Comparison of ENCODE assay signal across 8 cellular contexts in the genomic region with DNA sequence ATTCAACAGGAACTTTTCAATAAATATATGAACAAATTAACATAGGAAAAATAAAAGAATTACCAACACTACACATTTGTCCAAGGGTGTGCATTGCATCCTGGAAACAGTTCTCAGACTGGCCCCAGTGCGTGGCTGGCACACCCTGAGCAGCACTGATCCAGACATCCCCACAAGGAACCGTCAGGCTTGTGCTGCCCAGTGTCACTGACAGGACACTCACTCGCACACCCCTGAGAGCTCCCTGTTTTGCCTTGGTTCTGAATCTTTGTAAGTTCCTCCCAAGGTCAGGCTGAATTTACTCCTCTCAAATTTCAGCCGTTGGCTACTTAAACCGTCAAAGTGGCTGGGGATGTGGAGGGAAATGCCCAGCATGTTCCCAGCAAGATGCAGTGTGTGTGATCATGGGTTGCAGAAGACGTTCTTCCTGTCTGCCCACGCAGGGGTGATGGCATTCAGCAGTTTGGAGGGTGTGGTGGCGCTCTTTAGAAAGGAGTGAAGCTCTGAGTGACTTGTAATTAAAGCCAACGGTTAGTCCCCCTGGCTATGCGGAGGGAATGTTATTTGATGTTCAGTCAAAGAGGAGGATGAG. TPM values are rescaled to one million over a fixed set of nuclear protein-coding genes. Genes with fewer than 3 reads are reported as not detected.
DNase-seq lines count a peak whose midpoint lies in the region; ATAC-seq and TF ChIP-seq lines count a peak whose summit lies in the region.

No MANE protein-coding gene starts in this region.

- TF ChIP-seq CTCF in IMR-90 (conservative IDR thresholded peaks at IDR 0.05; ENCODE audit: low read depth, low read length) (no peak), WTC11 (IDR thresholded peaks at IDR 0.05) (no peak)

- H2BK20ac ChIP-seq in IMR-90 (ENCODE audit: low read depth, low read length), result peak overlapping the region; percentile 71

- no peaks in the 10 kb centered on the region for H3K36me3 Mint-ChIP-seq in WTC11

- no peak for TF ChIP-seq RAD21 in IMR-90 (IDR thresholded peaks at IDR 0.05; ENCODE audit: low read length)

- H3K27me3 Mint-ChIP-seq in WTC11 (ENCODE audit: low read depth), result peaks cover 86% of the 10 kb centered on the region

- WGBS in IMR-90 (ENCODE audit: extremely low coverage in 2 of 2, insufficient read length in 1 of 2), 2 experiments, result 19% methylated on average over 6 of the region's 10 CpGs; no CpG with 5 or more reads in 1 of the 2 experiments

- H4K5ac ChIP-seq in IMR-90 (ENCODE audit: low read depth, low read length), result peak overlapping the region; percentile 88

- BruUV-seq in IMR-90 (replicated peaks; lab: Mats Ljungman, UMichigan), result no TSS peak

- CTCF ChIA-PET in IMR-90 (lab: Yijun Ruan, JAX) (interaction anchor here (1.6 kb wide), 1 partner anchor 10 kb away, joined by 4 read pairs; no protein-coding TSS in a partner anchor), WTC11 (lab: Charles Lee) (interaction anchor here (1.0 to 4.5 kb wide), 4 partner anchors 9 to 96 kb away, joined by 3 to 28 read pairs (median 13); no protein-coding TSS in a partner anchor)

- intact Hi-C loops in IMR-90 (cut with micrococcal nuclease), result no loop called here

- peak overlapping the region; percentile 96 for H2BK120ac ChIP-seq in IMR-90 (ENCODE audit: low read depth, low read length)

- H3K4me2 ChIP-seq in IMR-90 (ENCODE audit: low read depth, low read length), result peak overlapping the region; percentile 78

- H3K9me3 Mint-ChIP-seq in WTC11, result no peaks in the 10 kb centered on the region

- H2BK5ac ChIP-seq in IMR-90 (ENCODE audit: low read depth, low read length, poor library complexity, severe bottlenecking), result peak overlapping the region; percentile 98

- DNase-seq in Ammon's horn (ENCODE audit: low spot score) (peak; percentile 54), IMR-90 (peak; percentile 97), WTC11 (ENCODE audit: low spot score) (no peak), caudate nucleus (lab: John Stamatoyannopoulos, UW) (peak in 8 of 61 donors; percentile 11 to 41 (median 31)), midbrain (lab: John Stamatoyannopoulos, UW) (peak; percentile 59), SHP77 treated with DMSO at 0.1 percent for 48 hours (lab: John Stamatoyannopoulos, UW) (no peak), DMS53 treated with DMSO at 0.1 percent for 48 hours (lab: John Stamatoyannopoulos, UW; ENCODE audit: unreplicated experiment) (no peak)
- DNase-seq in stimulated activated CD8-positive, alpha-beta memory T cell treated with anti-CD3 and anti-CD28 coated beads, Interleukin-7, amount 100 ng/mL, for 4 hours (ENCODE audit: low read depth in 2 of 2), result peak; percentile 69 to 77

- TF ChIP-seq POLR2A in IMR-90 (IDR thresholded peaks at IDR 0.05; ENCODE audit: low read depth, low read length), result peak; percentile 98

- H3K27ac ChIP-seq in IMR-90 (ENCODE audit: insufficient read depth, low read length) (peak overlapping the region; percentile 70), caudate nucleus (ENCODE audit: low read depth, low read length) (peak overlapping the region; percentile 98)

- no peaks in the 10 kb centered on the region for H3K36me3 ChIP-seq in IMR-90 (ENCODE audit: control insufficient read depth, insufficient read depth, low read length)

- H3K4me3 ChIP-seq in IMR-90 (ENCODE audit: insufficient read depth, low read depth, low read length), result peak overlapping the region; percentile 35

- H3K23ac ChIP-seq in IMR-90 (ENCODE audit: low read depth, low read length), result peak overlapping the region; percentile 89

- ATAC-seq in IMR-90 (ENCODE audit: low read depth), result peak; percentile 1; the same call in 1 of the 2 replicates
- no peak for ATAC-seq in WTC11

- peaks cover 35% of the 10 kb centered on the region for H3K4me1 ChIP-seq in IMR-90 (ENCODE audit: control insufficient read depth, insufficient read depth, low read length)

- POLR2A ChIA-PET in IMR-90 (lab: Charles Lee; ENCODE audit: unreplicated experiment) (no interaction called here), WTC11 (lab: Charles Lee) (interaction anchor here (0.8 to 4.8 kb wide), 3 partner anchors 16 to 55 kb away, joined by 3 to 68 read pairs (median 3); a partner anchor contains a TSS)

- H3K79me1 ChIP-seq in IMR-90 (ENCODE audit: low read depth in 1 of 2, low read length in 2 of 2), result peaks cover 2 to 55% of the 10 kb centered on the region in 2 experiments; a peak in 3 of 4 replicates

- H3K9ac ChIP-seq in IMR-90 (ENCODE audit: low read depth, low read length), result peak overlapping the region; percentile 28

- H3K14ac ChIP-seq in IMR-90 (replicated peaks; ENCODE audit: low read depth, low read length), result peak overlapping the region; percentile 83

- H3K56ac ChIP-seq in IMR-90 (ENCODE audit: extremely low read depth, insufficient read depth, low read length), result peak overlapping the region; percentile 73

- H2AFZ ChIP-seq in IMR-90 (replicated peaks; ENCODE audit: low read length, poor library complexity), result peak overlapping the region; percentile 52

- peaks cover 23% of the 10 kb centered on the region for H3K9me1 ChIP-seq in IMR-90 (ENCODE audit: insufficient read depth, low read length)

- H3K18ac ChIP-seq in IMR-90 (ENCODE audit: low read depth, low read length), result peak overlapping the region; percentile 90

- H4K8ac ChIP-seq in IMR-90 (ENCODE audit: low read depth in 2 of 2, low read length in 2 of 2), result peak overlapping the region; percentile 37 to 81

- peak overlapping the region; percentile 82 for H3K4ac ChIP-seq in IMR-90 (ENCODE audit: low read depth, low read length)

- peak overlapping the region; percentile 73 for H2AK5ac ChIP-seq in IMR-90 (ENCODE audit: low read depth, low read length)

- in situ Hi-C loops in IMR-90 (cut with MboI; ENCODE audit: low sequenced_read_pairs), result no loop called here

- peaks cover 11% of the 10 kb centered on the region for H4K20me1 ChIP-seq in IMR-90 (ENCODE audit: insufficient read depth, low read length)

- no peak overlapping the region for H3K27ac Mint-ChIP-seq in WTC11

- dilution Hi-C loops in IMR-90 (cut with HindIII; ENCODE audit: low sequenced_read_pairs, unreplicated experiment), result no loop called here

- peak overlapping the region; percentile 90 for H4K91ac ChIP-seq in IMR-90 (ENCODE audit: insufficient read depth, low read depth, low read length)

- H3K4me3 Mint-ChIP-seq in WTC11, result peak overlapping the region; percentile 79

- peak overlapping the region; percentile 55 for H2BK15ac ChIP-seq in IMR-90 (ENCODE audit: low read depth, low read length)

- H3K27me3 ChIP-seq in IMR-90 (ENCODE audit: control insufficient read depth, insufficient read depth, low read length), result no peaks in the 10 kb centered on the region

- peaks cover 48% of the 10 kb centered on the region for H3K4me1 Mint-ChIP-seq in WTC11

- H3K9me3 ChIP-seq in IMR-90 (ENCODE audit: control insufficient read depth, insufficient read depth, low read length), result no peaks in the 10 kb centered on the region

- peak overlapping the region; percentile 21 for H2AK9ac ChIP-seq in IMR-90 (replicated peaks; ENCODE audit: low read depth, low read length, poor library complexity)

TF ChIP-seq in IMR-90, 13 proteins besides CTCF, POLR2A, EP300 and RAD21 (continues in another document):
- peak; percentile 60; the same call in 1 of the 2 replicates for TF ChIP-seq CEBPB (IDR thresholded peaks at IDR 0.05; ENCODE audit: low read depth, low read length)
- 0 out of 2 replicates have a peak, but pooled peaks have one; percentile 32 for TF ChIP-seq BHLHE40 (IDR thresholded peaks at IDR 0.05; ENCODE audit: low read depth, low read length)
- no peak for TF ChIP-seq CHD1 (IDR thresholded peaks at IDR 0.05; ENCODE audit: low read depth, low read length)
- peak; percentile 53; the same call in 1 of the 2 replicates for TF ChIP-seq MAZ (IDR thresholded peaks at IDR 0.05; ENCODE audit: borderline replicate concordance, low read depth, low read length)
- TF ChIP-seq MXI1 (IDR thresholded peaks at IDR 0.05; ENCODE audit: borderline replicate concordance, low read depth, low read length), result peak; percentile 19; the same call in 1 of the 2 replicates

TF ChIP-seq in WTC11, 78 proteins besides CTCF, POLR2A, EP300 and RAD21 (continues in another document):
- no peak for TF ChIP-seq NFYB (CRISPR knock-in tag; conservative IDR thresholded peaks at IDR 0.05; ENCODE audit: low read depth)
- no peak for TF ChIP-seq TEAD1 (CRISPR knock-in tag; IDR thresholded peaks at IDR 0.05)

RNA-seq across cellular contexts. Expression of a gene that starts 1.7 kb away (rescaled TPM):
- total RNA-seq in IMR-90 (2012; rRNA removed), result 25.5 and 55.5 TPM in 2 replicates
- polyA plus RNA-seq in IMR-90 (2012; rRNA removed), result 588 and 621 TPM in 2 replicates
- 222 and 299 TPM in 2 replicates for polyA plus RNA-seq in IMR-90 (2012; cell fraction: cytosol; rRNA removed)
- 139 and 191 TPM in 2 replicates for polyA plus RNA-seq in IMR-90 (2012; cell fraction: nucleus; rRNA removed; ENCODE audit: low replicate concordance)
- 139 to 173 TPM (median 149 TPM) in 3 replicates for total RNA-seq in WTC11 (2021)

RNA-seq across cellular contexts. Expression of a gene that starts 15.5 kb away (rescaled TPM):
- total RNA-seq in IMR-90 (2012; rRNA removed) (137 and 166 TPM in 2 replicates), WTC11 (2021) (92.7 to 114 TPM (median 103 TPM) in 3 replicates)
- 733 and 821 TPM in 2 replicates for polyA plus RNA-seq in IMR-90 (2012; rRNA removed)
- polyA plus RNA-seq in IMR-90 (2012; cell fraction: cytosol; rRNA removed), result 236 and 418 TPM in 2 replicates
- polyA plus RNA-seq in IMR-90 (2012; cell fraction: nucleus; rRNA removed; ENCODE audit: low replicate concordance), result 56.6 and 97.9 TPM in 2 replicates

RNA-seq across cellular contexts. Expression of a gene that starts 20.8 kb away (rescaled TPM):
- total RNA-seq in IMR-90 (2012; rRNA removed) (not detected in 2 replicates), WTC11 (2021) (0.71 to 1.2 TPM (median 0.77 TPM) in 3 replicates)
- 0.62 and 0.70 TPM in 2 replicates for polyA plus RNA-seq in IMR-90 (2012; rRNA removed)
- polyA plus RNA-seq in IMR-90 (2012; cell fraction: cytosol; rRNA removed), result 0.79 and 1.2 TPM in 2 replicates
- 0.19 TPM in 1 of 2 replicates, not detected in the other for polyA plus RNA-seq in IMR-90 (2012; cell fraction: nucleus; rRNA removed; ENCODE audit: low replicate concordance)

RNA-seq across cellular contexts. Expression of a gene that starts 22.3 kb away (rescaled TPM):
- total RNA-seq in IMR-90 (2012; rRNA removed) (not detected in 2 replicates), WTC11 (2021) (4.5 to 4.8 TPM (median 4.7 TPM) in 3 replicates)
- 0.10 TPM in 1 of 2 replicates, not detected in the other for polyA plus RNA-seq in IMR-90 (2012; rRNA removed)
- polyA plus RNA-seq in IMR-90 (2012; cell fraction: cytosol; rRNA removed), result not detected in 2 replicates
- polyA plus RNA-seq in IMR-90 (2012; cell fraction: nucleus; rRNA removed; ENCODE audit: low replicate concordance), result not detected in 2 replicates

RNA-seq across cellular contexts. Expression of a gene that starts 28.4 kb away (rescaled TPM):
- 1.9 TPM in 1 of 2 replicates, not detected in the other for total RNA-seq in IMR-90 (2012; rRNA removed)
- polyA plus RNA-seq in IMR-90 (2012; rRNA removed), result 0.60 and 1.6 TPM in 2 replicates
- polyA plus RNA-seq in IMR-90 (2012; cell fraction: cytosol; rRNA removed), result 0.55 and 0.92 TPM in 2 replicates
- 0.87 TPM in 1 of 2 replicates, not detected in the other for polyA plus RNA-seq in IMR-90 (2012; cell fraction: nucleus; rRNA removed; ENCODE audit: low replicate concordance)
- 0.94 to 2.8 TPM in 2 of 3 replicates, not detected in the other for total RNA-seq in WTC11 (2021)

Comparison
In these comparisons a context has a peak if more than half of its experiments do, and no peak if none do; other contexts are left out.
1. DNase-seq: peak in Ammon's horn (single experiment), IMR-90 (single experiment), midbrain (single experiment) and stimulated activated CD8-positive, alpha-beta memory T cell treated with anti-CD3 and anti-CD28 coated beads, Interleukin-7, amount 100 ng/mL, for 4 hours (2 of 2); none in WTC11 (single experiment), SHP77 treated with DMSO at 0.1 percent for 48 hours (single experiment) and DMS53 treated with DMSO at 0.1 percent for 48 hours (single experiment).